8 cellular contexts compared by ENCODE assay signal in the genomic region with DNA sequence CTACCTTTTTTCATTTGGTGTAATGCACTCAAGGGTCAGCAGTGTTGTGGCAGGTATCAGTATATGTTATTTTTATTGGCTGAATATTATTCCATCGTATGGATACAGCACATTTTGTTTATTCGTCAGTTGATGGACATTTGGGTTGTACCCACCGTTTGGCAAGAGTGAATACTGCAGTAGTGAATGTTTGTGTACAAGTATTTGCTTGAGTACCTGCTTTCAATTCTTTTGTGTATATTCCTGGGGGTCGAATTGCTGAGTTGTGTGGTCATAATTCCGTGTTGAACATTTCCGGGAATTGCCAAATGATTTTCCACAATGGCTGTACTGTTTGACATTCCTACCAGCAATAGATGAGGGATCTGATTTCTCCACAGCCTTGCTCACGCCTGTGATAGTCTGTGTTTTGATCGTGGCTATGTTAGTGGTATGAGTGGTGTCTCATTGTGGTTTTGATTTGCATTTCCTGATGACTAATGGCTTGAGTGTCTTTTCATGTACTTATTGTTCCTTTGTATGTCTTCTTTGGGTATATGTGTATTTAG.
DNase-seq lines count a peak whose midpoint lies in the region; ATAC-seq, FAIRE-seq and TF ChIP-seq lines count a peak whose summit lies in the region.

No MANE protein-coding gene starts in this region.

- H3K27ac ChIP-seq in endothelial cell of umbilical vein (ENCODE audit: insufficient read depth, low read depth, low read length) (peak overlapping the region; percentile 77), smooth muscle cell (ENCODE audit: low read depth) (peak overlapping the region; percentile 58)

- DNase-seq in activated CD4-positive, alpha-beta T cell treated with anti-CD3 and anti-CD28 coated beads for 24 hours (ENCODE audit: low read depth in 2 of 2) = peak; percentile 4 to 6
- no peak for DNase-seq in activated CD4-positive, alpha-beta T cell treated with anti-CD3 and anti-CD28 coated beads, Interleukin-2, amount 50 U/mL, for 4 hours
- DNase-seq in NCI-H748 (lab: John Stamatoyannopoulos, UW; ENCODE audit: unreplicated experiment) (peak; percentile 57), endothelial cell of umbilical vein (ENCODE audit: low read depth, low spot score) (peak; percentile 88), smooth muscle cell (lab: John Stamatoyannopoulos, UW; ENCODE audit: unreplicated experiment) (no peak), GM13976 (ENCODE audit: low spot score) (no peak)

- H2AFZ ChIP-seq in endothelial cell of umbilical vein (ENCODE audit: low read depth, low read length) (no peak overlapping the region), smooth muscle cell (ENCODE audit: low read depth) (no peak overlapping the region)

- no peaks in the 10 kb centered on the region for H3K36me3 ChIP-seq in endothelial cell of umbilical vein (ENCODE audit: control insufficient read depth in 2 of 2, extremely low read depth in 1 of 2, insufficient read depth in 2 of 2, low read length in 2 of 2)
- H3K36me3 ChIP-seq in smooth muscle cell (ENCODE audit: low read depth) = no peaks in the 10 kb centered on the region

- H3K4me2 ChIP-seq in endothelial cell of umbilical vein (ENCODE audit: insufficient read depth, low read length) (peak overlapping the region; percentile 55), smooth muscle cell (peak overlapping the region; percentile 67)

- 46% methylated on average over 8 of the region's 8 CpGs for WGBS in smooth muscle cell (ENCODE audit: low lambda C conversion rate)

- TF ChIP-seq CTCF in endothelial cell of umbilical vein (IDR thresholded peaks at IDR 0.05; ENCODE audit: extremely low read depth in 1 of 2, insufficient read depth in 1 of 2, low read depth in 1 of 2, low read length in 2 of 2) = no peak
- no peak for TF ChIP-seq CTCF in smooth muscle cell (IDR thresholded peaks at IDR 0.05; ENCODE audit: borderline replicate concordance, insufficient read depth, poor library complexity, severe bottlenecking)
- no peak for TF ChIP-seq CTCF in GM13976 (IDR thresholded peaks at IDR 0.05; ENCODE audit: borderline replicate concordance, control extremely low read depth, extremely low read depth, insufficient read depth, missing control alignments)

- H3K9ac ChIP-seq in endothelial cell of umbilical vein (replicated peaks; ENCODE audit: extremely low read depth, insufficient read depth, low read length) = peak overlapping the region; percentile 35
- H3K9ac ChIP-seq in smooth muscle cell (ENCODE audit: low read depth) = peak overlapping the region; percentile 48

- peak; percentile 99 for FAIRE-seq in endothelial cell of umbilical vein (lab: Jason Lieb, UNC)

- TF ChIP-seq POLR2A in endothelial cell of umbilical vein (IDR thresholded peaks at IDR 0.05; ENCODE audit: low read depth, low read length) = no peak

- CTCF ChIA-PET in endothelial cell of umbilical vein (lab: Charles Lee) = interaction anchor here (1.0 to 1.4 kb wide), 5 partner anchors 10 to 58 kb away, joined by 3 to 7 read pairs (median 4); no protein-coding TSS in a partner anchor

- no peak overlapping the region for H3K4me3 ChIP-seq in endothelial cell of umbilical vein (replicated peaks in 1 of 3; ENCODE audit: insufficient read depth in 1 of 3, low read depth in 1 of 3, low read length in 3 of 3)
- H3K4me3 ChIP-seq in smooth muscle cell = no peak overlapping the region

- BruUV-seq in endothelial cell of umbilical vein (replicated peaks; lab: Mats Ljungman, UMichigan) = no TSS peak

- H3K27me3 ChIP-seq in endothelial cell of umbilical vein (ENCODE audit: control insufficient read depth in 2 of 2, insufficient read depth in 2 of 2, low read length in 2 of 2) (no peaks in the 10 kb centered on the region), smooth muscle cell (ENCODE audit: low read depth) (no peaks in the 10 kb centered on the region)

- H3F3A ChIP-seq in smooth muscle cell (ENCODE audit: low read depth) = no peaks in the 10 kb centered on the region

- H3K4me1 ChIP-seq in endothelial cell of umbilical vein (ENCODE audit: control insufficient read depth, extremely low read depth, insufficient read depth, low read length) = peaks cover 25% of the 10 kb centered on the region
- no peaks in the 10 kb centered on the region for H3K4me1 ChIP-seq in smooth muscle cell (ENCODE audit: low read depth)

- no peaks in the 10 kb centered on the region for H3K9me1 ChIP-seq in endothelial cell of umbilical vein (replicated peaks; ENCODE audit: control insufficient read depth, extremely low read depth, insufficient read depth, low read length)

- no peaks in the 10 kb centered on the region for H3K9me3 ChIP-seq in endothelial cell of umbilical vein (replicated peaks; ENCODE audit: control insufficient read depth, insufficient read depth, low read length)
- H3K9me3 ChIP-seq in smooth muscle cell (replicated peaks; ENCODE audit: low read depth) = no peaks in the 10 kb centered on the region

- H3K79me2 ChIP-seq in endothelial cell of umbilical vein (ENCODE audit: control insufficient read depth, insufficient read depth, low read length) (no peaks in the 10 kb centered on the region), smooth muscle cell (ENCODE audit: low read depth) (no peaks in the 10 kb centered on the region)

- dilution Hi-C loops in endothelial cell of umbilical vein (cut with MboI; ENCODE audit: extremely low pct_ligation_motif_present, low sequenced_read_pairs) = no loop called here

- POLR2A ChIA-PET in endothelial cell of umbilical vein (lab: Charles Lee) = no interaction called here

- intact Hi-C loops in endothelial cell of umbilical vein (cut with micrococcal nuclease) = loop anchor here (1.0 kb wide), 2 partner anchors 49 to 75 kb away; no protein-coding TSS in a partner anchor

- no peak for ATAC-seq in HG03469 (IDR thresholded peaks at IDR 0.05; ENCODE audit: unreplicated experiment)
- no peak for ATAC-seq in GM21529 (IDR thresholded peaks at IDR 0.05; ENCODE audit: unreplicated experiment)

- H4K20me1 ChIP-seq in endothelial cell of umbilical vein (replicated peaks; ENCODE audit: control insufficient read depth, extremely low read depth, insufficient read depth, low read length) (no peaks in the 10 kb centered on the region), smooth muscle cell (ENCODE audit: low read depth) (no peaks in the 10 kb centered on the region)

- in situ Hi-C loops in GM13976 (cut with MboI; ENCODE audit: low sequenced_read_pairs, unreplicated experiment) = no loop called here

TF ChIP-seq in endothelial cell of umbilical vein, 7 proteins besides CTCF, POLR2A, EP300 and RAD21:
- peak; percentile 56 for TF ChIP-seq POLR2AphosphoS5 (IDR thresholded peaks at IDR 0.05; ENCODE audit: insufficient read depth, low read depth, low read length)
- TF ChIP-seq FOS (IDR thresholded peaks at IDR 0.05; ENCODE audit: borderline replicate concordance, insufficient read depth, low read length) = peak; percentile 73
- no peak for TF ChIP-seq MYC (IDR thresholded peaks at IDR 0.05; ENCODE audit: low read depth, low read length)
- TF ChIP-seq, protein P1, sequence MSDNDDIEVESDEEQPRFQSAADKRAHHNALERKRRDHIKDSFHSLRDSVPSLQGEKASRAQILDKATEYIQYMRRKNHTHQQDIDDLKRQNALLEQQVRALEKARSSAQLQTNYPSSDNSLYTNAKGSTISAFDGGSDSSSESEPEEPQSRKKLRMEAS (IDR thresholded peaks at IDR 0.05; ENCODE audit: insufficient read depth, insufficient read length) = no peak
- TF ChIP-seq EZH2 (IDR thresholded peaks at IDR 0.05; ENCODE audit: borderline replicate concordance, low read depth, low read length, severe bottlenecking) = no peak
- TF ChIP-seq GATA2 (IDR thresholded peaks at IDR 0.05; ENCODE audit: insufficient read depth, insufficient read length, low read depth, low read length) = peak; percentile 81
- peak; percentile 92 for TF ChIP-seq JUN (IDR thresholded peaks at IDR 0.05; ENCODE audit: borderline replicate concordance, insufficient read depth, insufficient read length, low read depth)

Comparison
In these comparisons a context has a peak if more than half of its experiments do, and no peak if none do; other contexts are left out.
1. DNase-seq: peak in activated CD4-positive, alpha-beta T cell treated with anti-CD3 and anti-CD28 coated beads for 24 hours (2 of 2), NCI-H748 (single experiment) and endothelial cell of umbilical vein (single experiment); none in activated CD4-positive, alpha-beta T cell treated with anti-CD3 and anti-CD28 coated beads, Interleukin-2, amount 50 U/mL, for 4 hours (0 of 2), smooth muscle cell (single experiment) and GM13976 (single experiment).